1 cellular context compared by ENCODE assay signal in genomic region chr6:22222469-22222868, GRCh38.
TF ChIP-seq lines count a peak whose summit lies in the region.

No MANE protein-coding gene starts in this region.

TF ChIP-seq in H1, 55 proteins besides CTCF, POLR2A, EP300 and RAD21:
- no peak for TF ChIP-seq ZNF274 (IDR thresholded peaks at IDR 0.05; ENCODE audit: borderline replicate concordance, extremely low read depth, low read length)
- no peak for TF ChIP-seq FOSL1 (IDR thresholded peaks at IDR 0.05; ENCODE audit: insufficient read depth, low read depth, low read length)
- TF ChIP-seq POU5F1 (IDR thresholded peaks at IDR 0.05; ENCODE audit: low read depth, low read length) = no peak
- TF ChIP-seq KDM1A (IDR thresholded peaks at IDR 0.05; ENCODE audit: borderline replicate concordance, low read length) = no peak
- no peak for TF ChIP-seq YY1 (IDR thresholded peaks at IDR 0.05; ENCODE audit: low read depth, low read length)
- peak; percentile 4 for TF ChIP-seq CHD7 (IDR thresholded peaks at IDR 0.05; ENCODE audit: insufficient replicate concordance, low read length)
- no peak for TF ChIP-seq ASH2L (IDR thresholded peaks at IDR 0.05; ENCODE audit: low read length)
- 0 out of 2 replicates have a peak, but pooled peaks have one; percentile 44 for TF ChIP-seq TCF12 (IDR thresholded peaks at IDR 0.05; ENCODE audit: low read depth, low read length)
- 0 out of 2 replicates have a peak, but pooled peaks have one; percentile 6 for TF ChIP-seq TEAD4 (IDR thresholded peaks at IDR 0.05; ENCODE audit: low read depth, low read length)
- peak; percentile 57 for TF ChIP-seq POLR2AphosphoS5 (IDR thresholded peaks at IDR 0.05; ENCODE audit: low read depth, low read length)
- 0 out of 4 replicates have a peak, but pooled peaks of 1 of the 2 experiments have one; percentile 33 for TF ChIP-seq HDAC2 (IDR thresholded peaks at IDR 0.05; ENCODE audit: borderline replicate concordance in 1 of 2, low read depth in 2 of 2, low read length in 2 of 2)
- TF ChIP-seq SAP30 (IDR thresholded peaks at IDR 0.05; ENCODE audit: insufficient read depth, insufficient replicate concordance, low read length) = no peak
- TF ChIP-seq SIX5 (IDR thresholded peaks at IDR 0.05; ENCODE audit: low read depth, low read length) = no peak
- peak; percentile 61; the same call in 1 of the 2 replicates for TF ChIP-seq TAF1 (IDR thresholded peaks at IDR 0.05; ENCODE audit: low read depth, low read length)
- TF ChIP-seq TBP (IDR thresholded peaks at IDR 0.05; ENCODE audit: low read depth, low read length) = peak; percentile 68
- TF ChIP-seq RXRA (IDR thresholded peaks at IDR 0.05; ENCODE audit: insufficient read depth, low read depth, low read length) = no peak
- no peak for TF ChIP-seq CHD2 (IDR thresholded peaks at IDR 0.05; ENCODE audit: low read length)
- no peak for TF ChIP-seq CEBPB (IDR thresholded peaks at IDR 0.05; ENCODE audit: low read depth, low read length)
- no peak for TF ChIP-seq RNF2 (IDR thresholded peaks at IDR 0.05; ENCODE audit: borderline replicate concordance, low read depth, low read length, missing control alignments, poor library complexity, severe bottlenecking)
- TF ChIP-seq GABPA (IDR thresholded peaks at IDR 0.05; ENCODE audit: borderline replicate concordance, insufficient read depth, low read length) = no peak
- peak; percentile 83 for TF ChIP-seq SP1 (IDR thresholded peaks at IDR 0.05; ENCODE audit: low read depth, low read length)
- no peak for TF ChIP-seq NANOG (IDR thresholded peaks at IDR 0.05; ENCODE audit: insufficient read depth, low read depth, low read length, poor library complexity, severe bottlenecking)
- no peak for TF ChIP-seq CTBP2 (IDR thresholded peaks at IDR 0.05; ENCODE audit: borderline replicate concordance, insufficient read depth, insufficient read length, low read length)
- no peak for TF ChIP-seq GTF2F1 (IDR thresholded peaks at IDR 0.05; ENCODE audit: borderline replicate concordance, low read depth, low read length)
- TF ChIP-seq MAX (IDR thresholded peaks at IDR 0.05) = no peak
TF ChIP-seq in H1: peak in this region for 8.
